ENCODE assay signal across 22 cellular contexts in the genomic region with DNA sequence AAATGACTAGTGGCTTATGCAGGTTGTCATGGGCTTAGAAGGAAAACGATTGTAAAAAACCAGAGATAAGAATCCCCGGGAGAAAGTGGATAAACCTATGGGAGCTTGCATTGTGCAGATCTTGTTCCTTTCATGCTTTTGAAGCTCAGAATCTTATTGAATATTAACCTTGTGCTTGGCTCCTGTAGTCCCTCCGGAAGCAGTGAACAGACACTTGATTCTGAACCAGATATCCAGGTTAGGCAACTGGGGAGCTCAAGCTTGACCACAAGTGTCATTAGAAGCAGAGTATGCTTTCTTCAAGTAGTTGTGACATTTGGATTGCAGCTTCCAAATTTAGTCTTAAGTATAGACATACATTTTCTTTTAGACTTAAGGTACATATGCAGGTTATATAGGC.
"Had no signal": no experiment of that assay in that cellular context is flagged by ENCODE, and none has a peak within 500 bp of the region (broad histone marks: within the 10 kb centered on the region; RNA-seq: fewer than 3 reads in every experiment).

No MANE protein-coding gene starts in this region.

- H3K4me1 ChIP-seq: gastrocnemius medialis, pancreas, right atrium auricular region, suprapubic skin had no signal

- H3K4me2 ChIP-seq: smooth muscle cell had no signal

- H3K27me3 ChIP-seq: neutrophil, pancreas, right atrium auricular region had no signal

- DNase-seq: cortex of kidney; effector memory CD8-positive, alpha-beta T cell; foreskin fibroblast; gastrocnemius medialis; head of caudate nucleus; natural killer cell; pancreas; stimulated activated CD4-positive, alpha-beta T cell treated with anti-CD3 and anti-CD28 coated beads, Interleukin-12 subunit alpha, Interleukin-12 subunit beta, amount 100 ng/mL, for 4 hours; stimulated activated CD4-positive, alpha-beta T cell treated with anti-CD3 and anti-CD28 coated beads, Interleukin-1b, Interleukin-23, amount 100 ng/mL, for 48 hours; stimulated activated CD4-positive, alpha-beta T cell treated with anti-CD3 and anti-CD28 coated beads, Interleukin-4, amount 100 ng/mL, for 1 hour; stimulated activated CD8-positive, alpha-beta memory T cell treated with anti-CD3 and anti-CD28 coated beads, Interleukin-4, amount 100 ng/mL, for 48 hours; stimulated activated naive CD4-positive, alpha-beta T cell; stimulated activated naive CD8-positive, alpha-beta T cell treated with anti-CD3 and anti-CD28 coated beads, Interleukin-15, amount 100 ng/mL, for 72 hours; trophoblast cell had no signal

- ATAC-seq: effector memory CD8-positive, alpha-beta T cell; gastrocnemius medialis; left lobe of liver; natural killer cell; pancreas; sciatic nerve; stimulated activated naive CD8-positive, alpha-beta T cell treated with anti-CD3 and anti-CD28 coated beads, Interleukin-15, amount 100 ng/mL, for 72 hours had no signal

- H3K27ac ChIP-seq: gastrocnemius medialis, neutrophil, pancreas, right atrium auricular region, suprapubic skin had no signal

- H3K4me3 ChIP-seq: gastrocnemius medialis, pancreas, right atrium auricular region, smooth muscle cell, suprapubic skin had no signal

- H3K9me3 ChIP-seq: gastrocnemius medialis, neutrophil, pancreas, right atrium auricular region, suprapubic skin had no signal

- H3K36me3 ChIP-seq: gastrocnemius medialis, neutrophil, pancreas, right atrium auricular region, suprapubic skin had no signal

- FAIRE-seq: endometrium, keratinocyte, pancreas had no signal
